Comparison of ENCODE assay signal across 23 cellular contexts in the genomic region with DNA sequence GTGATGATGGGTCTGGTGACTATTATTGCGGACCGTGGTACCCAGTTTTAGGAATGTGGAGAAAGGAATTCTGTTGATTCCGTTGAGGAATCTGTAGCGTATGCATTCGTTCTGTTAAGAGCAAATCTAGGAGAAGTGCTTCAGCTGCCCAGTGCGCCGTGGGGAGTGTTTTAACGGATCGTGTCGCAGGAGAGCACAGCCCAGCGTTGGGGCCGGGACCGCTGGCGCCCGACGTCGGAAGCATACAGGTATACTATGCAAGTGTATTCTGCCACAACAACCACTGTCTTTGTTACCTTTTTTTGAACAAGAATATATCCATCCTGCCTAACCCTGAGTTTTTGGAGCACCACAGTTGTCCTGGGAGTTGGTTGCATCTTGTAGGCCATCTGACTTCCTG.
"Had no signal": no experiment of that assay in that cellular context is flagged by ENCODE, and none has a peak within 500 bp of the region (broad histone marks: within the 10 kb centered on the region; RNA-seq: fewer than 3 reads in every experiment).

No MANE protein-coding gene starts in this region.

- H3K4me1 ChIP-seq: left lung, neural progenitor cell, prostate gland had no signal

- H3K9ac ChIP-seq: neural progenitor cell had no signal

- H3K4me2 ChIP-seq: neural progenitor cell had no signal

- H3K4me1 Mint-ChIP-seq: activated CD4-positive, alpha-beta memory T cell treated with anti-CD3 and anti-CD28 coated beads, Interleukin-2, amount 10 ng/mL, durations not matched to agents 7 days and 5 days; memory B cell; naive B cell; neural progenitor cell had no signal

- DNase-seq: activated CD4-positive, alpha-beta memory T cell treated with anti-CD3 and anti-CD28 coated beads, Interleukin-2, amount 10 ng/mL, durations not matched to agents 7 days and 5 days; activated CD4-positive, alpha-beta T cell treated with anti-CD3 and anti-CD28 coated beads for 48 hours; activated CD4-positive, CD25-positive, alpha-beta regulatory T cell; activated CD8-positive, alpha-beta memory T cell treated with anti-CD3 and anti-CD28 coated beads, Interleukin-2, amount 10 ng/mL, durations not matched to agents 7 days and 5 days; activated naive CD4-positive, alpha-beta T cell treated with anti-CD3 and anti-CD28 coated beads, Interleukin-2, amount 50 U/mL, for 16 hours; activated T-cell treated with anti-CD3 and anti-CD28 coated beads, Interleukin-2, amount 50 U/mL, for 1 hour; aorta; kidney; left lung; mucosa of descending colon; naive B cell; small intestine; stimulated activated CD4-positive, alpha-beta T cell treated with anti-CD3 and anti-CD28 coated beads, Interleukin-4, amount 100 ng/mL, for 1 hour; stimulated activated naive CD8-positive, alpha-beta T cell treated with anti-CD3 and anti-CD28 coated beads, Interleukin-15, amount 100 ng/mL, for 72 hours; T-helper 1 cell; T1000 had no signal

- H2AFZ ChIP-seq: neural progenitor cell had no signal

- H3K27me3 ChIP-seq: heart left ventricle, left lung, neural progenitor cell had no signal

- ATAC-seq: activated CD8-positive, alpha-beta memory T cell treated with anti-CD3 and anti-CD28 coated beads, Interleukin-2, amount 10 ng/mL, durations not matched to agents 7 days and 5 days; left lung; mucosa of descending colon; right cardiac atrium; stimulated activated naive CD8-positive, alpha-beta T cell treated with anti-CD3 and anti-CD28 coated beads, Interleukin-15, amount 100 ng/mL, for 72 hours had no signal

- H3K36me3 ChIP-seq: neural progenitor cell had no signal

- H3K9me3 ChIP-seq: heart left ventricle, left lung, mucosa of descending colon, prostate gland had no signal

- H3K4me3 ChIP-seq: coronary artery, heart left ventricle, left lung, mucosa of descending colon, neural progenitor cell, prostate gland had no signal

- H3K27ac ChIP-seq: coronary artery, heart left ventricle, left lung, neural progenitor cell, prostate gland had no signal

- H3K4me3 Mint-ChIP-seq: activated CD4-positive, alpha-beta memory T cell treated with anti-CD3 and anti-CD28 coated beads, Interleukin-2, amount 10 ng/mL, durations not matched to agents 7 days and 5 days; activated CD8-positive, alpha-beta memory T cell treated with anti-CD3 and anti-CD28 coated beads, Interleukin-2, amount 10 ng/mL, durations not matched to agents 7 days and 5 days; memory B cell; naive B cell; neural progenitor cell; stimulated activated naive CD8-positive, alpha-beta T cell treated with anti-CD3 and anti-CD28 coated beads, Interleukin-15, amount 100 ng/mL, for 72 hours; type B pancreatic cell had no signal

- H3K27me3 Mint-ChIP-seq: activated CD4-positive, alpha-beta memory T cell treated with anti-CD3 and anti-CD28 coated beads, Interleukin-2, amount 10 ng/mL, durations not matched to agents 7 days and 5 days; activated CD8-positive, alpha-beta memory T cell treated with anti-CD3 and anti-CD28 coated beads, Interleukin-2, amount 10 ng/mL, durations not matched to agents 7 days and 5 days; memory B cell; naive B cell; stimulated activated naive CD8-positive, alpha-beta T cell treated with anti-CD3 and anti-CD28 coated beads, Interleukin-15, amount 100 ng/mL, for 72 hours; type B pancreatic cell had no signal

- H3K9me3 Mint-ChIP-seq: activated CD4-positive, alpha-beta memory T cell treated with anti-CD3 and anti-CD28 coated beads, Interleukin-2, amount 10 ng/mL, durations not matched to agents 7 days and 5 days; memory B cell; naive B cell; neural progenitor cell; stimulated activated naive CD8-positive, alpha-beta T cell treated with anti-CD3 and anti-CD28 coated beads, Interleukin-15, amount 100 ng/mL, for 72 hours; type B pancreatic cell had no signal

- H3K27ac Mint-ChIP-seq: activated CD4-positive, alpha-beta memory T cell treated with anti-CD3 and anti-CD28 coated beads, Interleukin-2, amount 10 ng/mL, durations not matched to agents 7 days and 5 days; activated CD8-positive, alpha-beta memory T cell treated with anti-CD3 and anti-CD28 coated beads, Interleukin-2, amount 10 ng/mL, durations not matched to agents 7 days and 5 days; memory B cell; neural progenitor cell; stimulated activated naive CD8-positive, alpha-beta T cell treated with anti-CD3 and anti-CD28 coated beads, Interleukin-15, amount 100 ng/mL, for 72 hours; type B pancreatic cell had no signal
